8 cellular contexts compared by ENCODE assay signal in genomic region chr14:92747701-92748258, GRCh38. TPM values are rescaled to one million over a fixed set of nuclear protein-coding genes. Genes with fewer than 3 reads are reported as not detected.
A peak's percentile ranks its signal among the peaks of the same experiment; 100 is the strongest.
DNase-seq lines count a peak whose midpoint lies in the region; ATAC-seq, FAIRE-seq and TF ChIP-seq lines count a peak whose summit lies in the region.

No MANE protein-coding gene starts in this region.

- H3K9me3 ChIP-seq in BLaER1 treated with 17β-estradiol and CSF1 and Interleukin-3, amounts not matched to agents 10 nM and 100 nM (replicated peaks in 1 of 11), result peaks cover 12 to 24% (median 15%) of the 10 kb centered on the region in 11 experiments; a peak in 21 of 22 replicates

- peaks cover 67% of the 10 kb centered on the region for H3K27me3 Mint-ChIP-seq in activated T-helper 1 cell treated with anti-CD3 and anti-CD28 coated beads, Interleukin-12 subunit alpha, Interleukin-12 subunit beta, Interleukin-2, Interleukin-4 antibody, amounts not matched to agents 30 ng/mL and 10 ng/mL and 1 ng/mL, durations not matched to agents 14 hours and 24 hours and 36 hours (ENCODE audit: insufficient read depth)

- H4K20me1 ChIP-seq in BLaER1 treated with 17β-estradiol and CSF1 and Interleukin-3, amounts not matched to agents 10 nM and 100 nM, result peaks cover 0 to 56% (median 0%) of the 10 kb centered on the region in 11 experiments; a peak in 6 of 22 replicates

- peak; percentile 69 for FAIRE-seq in H54 (lab: Jason Lieb, UNC)

- ATAC-seq in left cardiac atrium, result peak; percentile 2 to 9

- peak overlapping the region; percentile 76 to 99 (median 94) for H3K4me2 ChIP-seq in BLaER1 treated with 17β-estradiol and CSF1 and Interleukin-3, amounts not matched to agents 10 nM and 100 nM

- no peaks in the 10 kb centered on the region for H3K9me3 Mint-ChIP-seq in activated T-helper 1 cell treated with anti-CD3 and anti-CD28 coated beads, Interleukin-12 subunit alpha, Interleukin-12 subunit beta, Interleukin-2, Interleukin-4 antibody, amounts not matched to agents 30 ng/mL and 10 ng/mL and 1 ng/mL, durations not matched to agents 14 hours and 24 hours and 36 hours

- peak overlapping the region; percentile 29 to 97 (median 61); a peak in 19 of 22 replicates for H3K27ac ChIP-seq in BLaER1 treated with 17β-estradiol and CSF1 and Interleukin-3, amounts not matched to agents 10 nM and 100 nM
- H3K27ac ChIP-seq in rectal smooth muscle tissue (ENCODE audit: low read depth, low read length), result peak overlapping the region; percentile 86

- peaks cover 31% of the 10 kb centered on the region for H3K4me1 Mint-ChIP-seq in activated T-helper 1 cell treated with anti-CD3 and anti-CD28 coated beads, Interleukin-12 subunit alpha, Interleukin-12 subunit beta, Interleukin-2, Interleukin-4 antibody, amounts not matched to agents 30 ng/mL and 10 ng/mL and 1 ng/mL, durations not matched to agents 14 hours and 24 hours and 36 hours (ENCODE audit: low read depth)

- peak overlapping the region; percentile 65 to 96 (median 76) for H3K9ac ChIP-seq in BLaER1 treated with 17β-estradiol and CSF1 and Interleukin-3, amounts not matched to agents 10 nM and 100 nM
- H3K9ac ChIP-seq in rectal smooth muscle tissue (ENCODE audit: low read length), result peak overlapping the region; percentile 0

- peak overlapping the region; percentile 57 to 96 (median 70) for H3K4me3 ChIP-seq in BLaER1 treated with 17β-estradiol and CSF1 and Interleukin-3, amounts not matched to agents 10 nM and 100 nM
- H3K4me3 ChIP-seq in rectal smooth muscle tissue (ENCODE audit: low read length), result peak overlapping the region; percentile 84

- intact Hi-C loops in activated T-helper 1 cell treated with anti-CD3 and anti-CD28 coated beads, Interleukin-12 subunit alpha, Interleukin-12 subunit beta, Interleukin-2, Interleukin-4 antibody, amounts not matched to agents 30 ng/mL and 10 ng/mL and 1 ng/mL, durations not matched to agents 14 hours and 24 hours and 36 hours (cut with micrococcal nuclease), result loop anchor here (1.0 to 5.0 kb wide), 3 partner anchors 17 to 35 kb away; no protein-coding TSS in a partner anchor
- intact Hi-C loops in left cardiac atrium (cut with DNase I), result no loop called here

- DNase-seq in H54 (ENCODE audit: insufficient read length, low spot score) (no peak), left cardiac atrium (no peak), erythroblast (lab: John Stamatoyannopoulos, UW) (no peak), mucosa of gallbladder (ENCODE audit: low spot score) (no peak)
- no peak for DNase-seq in activated T-helper 1 cell treated with anti-CD3 and anti-CD28 coated beads, Interleukin-12 subunit alpha, Interleukin-12 subunit beta, Interleukin-2, Interleukin-4 antibody, amounts not matched to agents 30 ng/mL and 10 ng/mL and 1 ng/mL, durations not matched to agents 14 hours and 24 hours and 36 hours (ENCODE audit: low spot score)
- DNase-seq in stimulated activated CD4-positive, alpha-beta T cell treated with anti-CD3 and anti-CD28 coated beads, Interleukin-4, amount 100 ng/mL, for 4 hours, result no peak

- no peak for TF ChIP-seq POLR2A in H54 (IDR thresholded peaks at IDR 0.05; ENCODE audit: low read depth, low read length)
- no peak for TF ChIP-seq POLR2A in erythroblast (IDR thresholded peaks at IDR 0.05; ENCODE audit: low read length)

- H3K4me3 Mint-ChIP-seq in activated T-helper 1 cell treated with anti-CD3 and anti-CD28 coated beads, Interleukin-12 subunit alpha, Interleukin-12 subunit beta, Interleukin-2, Interleukin-4 antibody, amounts not matched to agents 30 ng/mL and 10 ng/mL and 1 ng/mL, durations not matched to agents 14 hours and 24 hours and 36 hours, result peak overlapping the region; percentile 64

- H3K27ac Mint-ChIP-seq in activated T-helper 1 cell treated with anti-CD3 and anti-CD28 coated beads, Interleukin-12 subunit alpha, Interleukin-12 subunit beta, Interleukin-2, Interleukin-4 antibody, amounts not matched to agents 30 ng/mL and 10 ng/mL and 1 ng/mL, durations not matched to agents 14 hours and 24 hours and 36 hours, result no peak overlapping the region

- H3K36me3 Mint-ChIP-seq in activated T-helper 1 cell treated with anti-CD3 and anti-CD28 coated beads, Interleukin-12 subunit alpha, Interleukin-12 subunit beta, Interleukin-2, Interleukin-4 antibody, amounts not matched to agents 30 ng/mL and 10 ng/mL and 1 ng/mL, durations not matched to agents 14 hours and 24 hours and 36 hours (ENCODE audit: low read depth), result no peaks in the 10 kb centered on the region

- H3K27me3 ChIP-seq in BLaER1 treated with 17β-estradiol and CSF1 and Interleukin-3, amounts not matched to agents 10 nM and 100 nM, result peaks cover 0 to 20% (median 10%) of the 10 kb centered on the region in 11 experiments; a peak in 9 of 22 replicates
- H3K27me3 ChIP-seq in rectal smooth muscle tissue (ENCODE audit: control insufficient read depth, insufficient read depth, low read length), result no peaks in the 10 kb centered on the region

- H3K36me3 ChIP-seq in BLaER1 treated with 17β-estradiol and CSF1 and Interleukin-3, amounts not matched to agents 10 nM and 100 nM, result peaks cover 0 to 51% (median 0%) of the 10 kb centered on the region in 11 experiments; a peak in 8 of 22 replicates
- H3K36me3 ChIP-seq in rectal smooth muscle tissue (ENCODE audit: control insufficient read depth, insufficient read depth, low read length), result no peaks in the 10 kb centered on the region

- peaks cover 49 to 70% (median 56%) of the 10 kb centered on the region in 10 experiments for H3K4me1 ChIP-seq in BLaER1 treated with 17β-estradiol and CSF1 and Interleukin-3, amounts not matched to agents 10 nM and 100 nM
- H3K4me1 ChIP-seq in rectal smooth muscle tissue (ENCODE audit: control insufficient read depth, insufficient read depth, low read length), result peaks cover 4% of the 10 kb centered on the region

RNA-seq across cellular contexts. Expression of gene LGMN, which starts 0.6 kb away (rescaled TPM):
- 1.3 and 2.2 TPM in 2 replicates for total RNA-seq in activated T-helper 1 cell treated with anti-CD3 and anti-CD28 coated beads, Interleukin-12 subunit alpha, Interleukin-12 subunit beta, Interleukin-2, Interleukin-4 antibody, amounts not matched to agents 30 ng/mL and 10 ng/mL and 1 ng/mL, durations not matched to agents 14 hours and 24 hours and 36 hours
- total RNA-seq in left cardiac atrium (100 to 1,000 TPM in 1 of 2 donors, 10 to 100 TPM in 1; 89.7 to 119 TPM), mucosa of gallbladder (158 TPM)

RNA-seq across cellular contexts. Expression of gene GOLGA5, which starts 46.3 kb away (rescaled TPM):
- 22.2 and 22.6 TPM in 2 replicates for total RNA-seq in activated T-helper 1 cell treated with anti-CD3 and anti-CD28 coated beads, Interleukin-12 subunit alpha, Interleukin-12 subunit beta, Interleukin-2, Interleukin-4 antibody, amounts not matched to agents 30 ng/mL and 10 ng/mL and 1 ng/mL, durations not matched to agents 14 hours and 24 hours and 36 hours
- total RNA-seq in left cardiac atrium, result 10 to 100 TPM; 19.9 to 30.5 TPM
- 35.2 TPM for total RNA-seq in mucosa of gallbladder

Comparison
In these comparisons a context has a peak if more than half of its experiments do, and no peak if none do; other contexts are left out.
1. RNA of gene LGMN, which starts 0.6 kb away (total RNA-seq): 158 TPM in mucosa of gallbladder (single experiment) and 89.7 to 119 TPM in left cardiac atrium; 1.3 to 2.2 TPM in activated T-helper 1 cell treated with anti-CD3 and anti-CD28 coated beads, Interleukin-12 subunit alpha, Interleukin-12 subunit beta, Interleukin-2, Interleukin-4 antibody, amounts not matched to agents 30 ng/mL and 10 ng/mL and 1 ng/mL, durations not matched to agents 14 hours and 24 hours and 36 hours; every median in the first group is over 10 times any median in the second.